In the genomic region with DNA sequence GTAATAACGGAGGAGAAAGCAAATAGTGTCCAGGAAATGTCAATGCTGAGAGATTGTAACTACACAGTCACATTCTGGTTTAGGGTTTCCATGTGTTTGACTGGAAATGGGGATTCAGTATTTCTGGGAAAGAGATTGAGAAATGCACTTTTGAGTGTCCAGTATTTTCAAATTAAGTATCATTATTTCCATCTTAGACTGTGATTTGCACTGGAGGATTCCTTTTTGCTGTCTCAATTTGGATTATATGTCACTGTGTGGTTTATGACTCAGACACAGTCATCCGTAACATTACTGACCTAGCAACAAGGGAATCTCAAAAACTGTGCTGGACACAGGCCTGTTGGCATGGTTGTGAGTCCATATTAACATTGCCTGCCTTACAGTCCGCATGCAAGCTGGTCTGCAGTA, we compare ENCODE assay signal across 13 cellular contexts.
DNase-seq lines count a peak whose midpoint lies in the region; ATAC-seq, FAIRE-seq and TF ChIP-seq lines count a peak whose summit lies in the region.
"Had no signal": no experiment of that assay in that cellular context is flagged by ENCODE, and none has a peak within 500 bp of the region (broad histone marks: within the 10 kb centered on the region; RNA-seq: fewer than 3 reads in every experiment).

No MANE protein-coding gene starts in this region.

- POLR2A ChIA-PET in IMR-90 (lab: Charles Lee; ENCODE audit: unreplicated experiment), result no interaction called here
- POLR2A ChIA-PET in CD8-positive, alpha-beta T cell (lab: Charles Lee), result no interaction called here

- no peak overlapping the region for H3K4me3 ChIP-seq in IMR-90 (ENCODE audit: insufficient read depth, low read depth, low read length)
- no peak overlapping the region for H3K4me3 ChIP-seq in CD8-positive, alpha-beta T cell (ENCODE audit: low read depth, low read length)
- H3K4me3 ChIP-seq: neural progenitor cell had no signal

- H3K27me3 ChIP-seq in IMR-90 (ENCODE audit: control insufficient read depth, insufficient read depth, low read length), result no peaks in the 10 kb centered on the region
- H3K27me3 ChIP-seq in CD8-positive, alpha-beta T cell (ENCODE audit: insufficient read depth, low read length), result no peaks in the 10 kb centered on the region
- H3K27me3 ChIP-seq: neural progenitor cell had no signal

- WGBS in IMR-90 (ENCODE audit: extremely low coverage in 2 of 2, insufficient read length in 1 of 2), 2 experiments, result no CpG with 5 or more reads among the region's 3 CpGs

- DNase-seq in AG09319 (ENCODE audit: extremely low read depth, low read depth), result peak; percentile 96
- peak; percentile 99 for DNase-seq in IMR-90
- DNase-seq in chondrocyte (ENCODE audit: low spot score), result no peak
- peak; percentile 1 for DNase-seq in nephron progenitor cell
- no peak for DNase-seq in CD8-positive, alpha-beta T cell
- DNase-seq in immature natural killer cell, result no peak
- no peak for DNase-seq in GM12891 (ENCODE audit: insufficient read length, low spot score)
- no peak for DNase-seq in NCI-H2081 treated with DMSO at 0.1 percent for 48 hours (lab: John Stamatoyannopoulos, UW)
- DNase-seq: activated CD4-positive, alpha-beta T cell treated with anti-CD3 and anti-CD28 coated beads for 36 hours; DMS79 had no signal

- H3K9ac ChIP-seq in IMR-90 (ENCODE audit: low read depth, low read length), result no peak overlapping the region
- H3K9ac ChIP-seq: neural progenitor cell had no signal

- BruUV-seq in IMR-90 (replicated peaks; lab: Mats Ljungman, UMichigan), result no TSS peak

- no peaks in the 10 kb centered on the region for H3K9me3 ChIP-seq in IMR-90 (ENCODE audit: control insufficient read depth, insufficient read depth, low read length)
- no peaks in the 10 kb centered on the region for H3K9me3 ChIP-seq in CD8-positive, alpha-beta T cell (ENCODE audit: low read length)

- H3K56ac ChIP-seq in IMR-90 (ENCODE audit: extremely low read depth, insufficient read depth, low read length), result no peak overlapping the region

- H4K91ac ChIP-seq in IMR-90 (ENCODE audit: insufficient read depth, low read depth, low read length), result no peak overlapping the region

- CTCF ChIA-PET in IMR-90 (lab: Yijun Ruan, JAX), result no interaction called here
- CTCF ChIA-PET in CD8-positive, alpha-beta T cell (lab: Charles Lee), result no interaction called here

- intact Hi-C loops in IMR-90 (cut with micrococcal nuclease), result loop anchor here (5.0 kb wide), 1 partner anchor 83 kb away; no protein-coding TSS in a partner anchor
- intact Hi-C loops in CD8-positive, alpha-beta T cell (cut with DNase I, micrococcal nuclease), result no loop called here

- H4K5ac ChIP-seq in IMR-90 (ENCODE audit: low read depth, low read length), result no peak overlapping the region

- H3K4ac ChIP-seq in IMR-90 (ENCODE audit: low read depth, low read length), result peak overlapping the region; percentile 74; the same call in 1 of the 2 replicates

- TF ChIP-seq CTCF in AG09319 (IDR thresholded peaks at IDR 0.05; ENCODE audit: low read depth, low read length) (no peak), IMR-90 (conservative IDR thresholded peaks at IDR 0.05; ENCODE audit: low read depth, low read length) (no peak), chondrocyte (IDR thresholded peaks at IDR 0.05) (no peak), nephron progenitor cell (IDR thresholded peaks at IDR 0.05) (no peak)
- TF ChIP-seq CTCF in CD8-positive, alpha-beta T cell (IDR thresholded peaks at IDR 0.05), result no peak

- peak overlapping the region; percentile 85 for H2BK5ac ChIP-seq in IMR-90 (ENCODE audit: low read depth, low read length, poor library complexity, severe bottlenecking)

- peaks cover 2% of the 10 kb centered on the region for H3K36me3 Mint-ChIP-seq in chondrocyte (ENCODE audit: low read depth)
- H3K36me3 Mint-ChIP-seq in nephron progenitor cell (ENCODE audit: low read depth), result no peaks in the 10 kb centered on the region
- no peaks in the 10 kb centered on the region for H3K36me3 Mint-ChIP-seq in CD8-positive, alpha-beta T cell
- no peaks in the 10 kb centered on the region for H3K36me3 Mint-ChIP-seq in immature natural killer cell
- H3K36me3 Mint-ChIP-seq: activated naive CD8-positive, alpha-beta T cell; IgD-negative memory B cell; neural progenitor cell had no signal

- H3K27ac Mint-ChIP-seq in chondrocyte (ENCODE audit: unreplicated experiment) (peak overlapping the region; percentile 91), nephron progenitor cell (no peak overlapping the region), immature natural killer cell (no peak overlapping the region)
- H3K27ac Mint-ChIP-seq in CD8-positive, alpha-beta T cell, result no peak overlapping the region
- H3K27ac Mint-ChIP-seq: activated CD4-positive, alpha-beta T cell treated with anti-CD3 and anti-CD28 coated beads for 36 hours; activated naive CD8-positive, alpha-beta T cell; IgD-negative memory B cell; neural progenitor cell had no signal

- TF ChIP-seq POLR2A in IMR-90 (IDR thresholded peaks at IDR 0.05; ENCODE audit: low read depth, low read length), result no peak
- no peak for TF ChIP-seq POLR2A in GM12891 (IDR thresholded peaks at IDR 0.05; ENCODE audit: low read depth, low read length)

- FAIRE-seq in GM12891 (lab: Jason Lieb, UNC), result no peak

- H3K4me2 ChIP-seq in IMR-90 (ENCODE audit: low read depth, low read length), result peak overlapping the region; percentile 10; the same call in 1 of the 2 replicates
- H3K4me2 ChIP-seq: neural progenitor cell had no signal

- H4K8ac ChIP-seq in IMR-90 (ENCODE audit: low read depth in 2 of 2, low read length in 2 of 2), result peak overlapping the region in 1 of 2 experiments; percentile 74; a peak in 1 of 4 replicates

- H3K4me1 Mint-ChIP-seq in chondrocyte (ENCODE audit: low read depth) (peaks cover 24% of the 10 kb centered on the region), nephron progenitor cell (peaks cover 30% of the 10 kb centered on the region), immature natural killer cell (no peaks in the 10 kb centered on the region)
- no peaks in the 10 kb centered on the region for H3K4me1 Mint-ChIP-seq in CD8-positive, alpha-beta T cell (ENCODE audit: low read depth)
- H3K4me1 Mint-ChIP-seq: activated CD4-positive, alpha-beta T cell treated with anti-CD3 and anti-CD28 coated beads for 36 hours; IgD-negative memory B cell had no signal

- no peaks in the 10 kb centered on the region for H3K36me3 ChIP-seq in IMR-90 (ENCODE audit: control insufficient read depth, insufficient read depth, low read length)
- no peaks in the 10 kb centered on the region for H3K36me3 ChIP-seq in CD8-positive, alpha-beta T cell (ENCODE audit: insufficient read depth, low read length)
- H3K36me3 ChIP-seq: neural progenitor cell had no signal

- in situ Hi-C loops in IMR-90 (cut with MboI; ENCODE audit: low sequenced_read_pairs), result loop anchor here (25.0 kb wide), 1 partner anchor 672 kb away; the partner anchor contains the start of gene CDH11

- H2BK15ac ChIP-seq in IMR-90 (ENCODE audit: low read depth, low read length), result no peak overlapping the region

- ATAC-seq in IMR-90 (ENCODE audit: low read depth), result peak; percentile 97
- no peak for ATAC-seq in CD8-positive, alpha-beta T cell
- ATAC-seq: activated CD4-positive, alpha-beta T cell treated with anti-CD3 and anti-CD28 coated beads for 36 hours had no signal

- no peak overlapping the region for H3K14ac ChIP-seq in IMR-90 (replicated peaks; ENCODE audit: low read depth, low read length)

- H3K9me3 Mint-ChIP-seq in chondrocyte (ENCODE audit: low read depth) (no peaks in the 10 kb centered on the region), nephron progenitor cell (peaks cover 8% of the 10 kb centered on the region), immature natural killer cell (peaks cover 2 to 46% (median 11%) of the 10 kb centered on the region in 6 donors)
- H3K9me3 Mint-ChIP-seq in CD8-positive, alpha-beta T cell, result peaks cover 14% of the 10 kb centered on the region
- H3K9me3 Mint-ChIP-seq: neural progenitor cell had no signal

- no peaks in the 10 kb centered on the region for H4K20me1 ChIP-seq in IMR-90 (ENCODE audit: insufficient read depth, low read length)

- no peak overlapping the region for H2AK5ac ChIP-seq in IMR-90 (ENCODE audit: low read depth, low read length)

- dilution Hi-C loops in IMR-90 (cut with HindIII; ENCODE audit: low sequenced_read_pairs, unreplicated experiment), result no loop called here

- peak overlapping the region; percentile 97; the same call in 1 of the 2 replicates for H2BK20ac ChIP-seq in IMR-90 (ENCODE audit: low read depth, low read length)

- H3K27me3 Mint-ChIP-seq in chondrocyte (ENCODE audit: low read depth) (no peaks in the 10 kb centered on the region), nephron progenitor cell (ENCODE audit: low read depth, poor library complexity) (no peaks in the 10 kb centered on the region), immature natural killer cell (ENCODE audit: low read depth in 3 of 3) (peaks cover 0 to 5% (median 0%) of the 10 kb centered on the region in 3 donors)
- H3K27me3 Mint-ChIP-seq in CD8-positive, alpha-beta T cell (ENCODE audit: low read depth), result no peaks in the 10 kb centered on the region
- H3K27me3 Mint-ChIP-seq: activated CD4-positive, alpha-beta T cell treated with anti-CD3 and anti-CD28 coated beads for 36 hours; activated naive CD8-positive, alpha-beta T cell; IgD-negative memory B cell had no signal

- H3K4me1 ChIP-seq in IMR-90 (ENCODE audit: control insufficient read depth, insufficient read depth, low read length), result peaks cover 2% of the 10 kb centered on the region
- no peaks in the 10 kb centered on the region for H3K4me1 ChIP-seq in CD8-positive, alpha-beta T cell (ENCODE audit: insufficient read depth, low read length)

- H3K79me1 ChIP-seq in IMR-90 (ENCODE audit: low read depth in 1 of 2, low read length in 2 of 2), result no peaks in the 10 kb centered on the region

- H2AK9ac ChIP-seq in IMR-90 (replicated peaks; ENCODE audit: low read depth, low read length, poor library complexity), result no peak overlapping the region

- H3K4me3 Mint-ChIP-seq in chondrocyte (ENCODE audit: unreplicated experiment) (no peak overlapping the region), nephron progenitor cell (no peak overlapping the region), immature natural killer cell (no peak overlapping the region)
- no peak overlapping the region for H3K4me3 Mint-ChIP-seq in CD8-positive, alpha-beta T cell
- H3K4me3 Mint-ChIP-seq: activated CD4-positive, alpha-beta T cell treated with anti-CD3 and anti-CD28 coated beads for 36 hours; activated naive CD8-positive, alpha-beta T cell; IgD-negative memory B cell; neural progenitor cell had no signal

- no peaks in the 10 kb centered on the region; the same call in 1 of the 2 replicates for H3K9me1 ChIP-seq in IMR-90 (ENCODE audit: insufficient read depth, low read length)

- H3K23ac ChIP-seq in IMR-90 (ENCODE audit: low read depth, low read length), result no peak overlapping the region

- peak; percentile 29; the same call in 1 of the 2 replicates for TF ChIP-seq RAD21 in IMR-90 (IDR thresholded peaks at IDR 0.05; ENCODE audit: low read length)

- peak overlapping the region; percentile 89; the same call in 1 of the 2 replicates for H2BK120ac ChIP-seq in IMR-90 (ENCODE audit: low read depth, low read length)

- no peak overlapping the region for H3K27ac ChIP-seq in IMR-90 (ENCODE audit: insufficient read depth, low read length)
- H3K27ac ChIP-seq in CD8-positive, alpha-beta T cell (ENCODE audit: low read depth, low read length), result no peak overlapping the region
- H3K27ac ChIP-seq: neural progenitor cell had no signal

- H3K18ac ChIP-seq in IMR-90 (ENCODE audit: low read depth, low read length), result no peak overlapping the region

- no peak overlapping the region for H2AFZ ChIP-seq in IMR-90 (replicated peaks; ENCODE audit: low read length, poor library complexity)
- H2AFZ ChIP-seq: neural progenitor cell had no signal

Comparison
In these comparisons a context has a peak if more than half of its experiments do, and no peak if none do; other contexts are left out.
1. DNase-seq: peak in AG09319 (single experiment), IMR-90 (single experiment) and nephron progenitor cell (single experiment); none in chondrocyte (single experiment), CD8-positive, alpha-beta T cell (0 of 7), immature natural killer cell (0 of 3), GM12891 (single experiment) and NCI-H2081 treated with DMSO at 0.1 percent for 48 hours (single experiment).